In genomic region chr2:64192570-64193192, GRCh38 we compare ENCODE assay signal across 1 cellular context.
TF ChIP-seq lines count a peak whose summit lies in the region.

No MANE protein-coding gene starts in this region.

TF ChIP-seq in HepG2, 621 proteins besides CTCF, POLR2A, EP300 and RAD21 (continued from another document):
- TF ChIP-seq ATM (IDR thresholded peaks at IDR 0.05; ENCODE audit: borderline replicate concordance): no peak
- no peak for TF ChIP-seq HIC2 (CRISPR knock-in tag; IDR thresholded peaks at IDR 0.05; ENCODE audit: low read depth)
- no peak for TF ChIP-seq ZNF800 (CRISPR knock-in tag; IDR thresholded peaks at IDR 0.05)
- no peak for TF ChIP-seq SOX6 (IDR thresholded peaks at IDR 0.05)
- peak; percentile 38; the same call in 1 of the 2 replicates for TF ChIP-seq SOX6 (CRISPR knock-in tag; IDR thresholded peaks at IDR 0.05)
- no peak for TF ChIP-seq ZNF205 (CRISPR knock-in tag; IDR thresholded peaks at IDR 0.05)
- no peak for TF ChIP-seq KLF11 (CRISPR knock-in tag; IDR thresholded peaks at IDR 0.05)
- TF ChIP-seq PHF5A (CRISPR knock-in tag; IDR thresholded peaks at IDR 0.05; ENCODE audit: low read depth, unreplicated experiment): no peak
- TF ChIP-seq CEBPB (IDR thresholded peaks at IDR 0.05; ENCODE audit: borderline replicate concordance, low read depth, low read length): peak; percentile 99
- no peak for TF ChIP-seq ESRRA (CRISPR knock-in tag; IDR thresholded peaks at IDR 0.05; ENCODE audit: low read depth)
- no peak for TF ChIP-seq SMARCC2 (IDR thresholded peaks at IDR 0.05)
- no peak for TF ChIP-seq ZNF335 (CRISPR knock-in tag; IDR thresholded peaks at IDR 0.05)
- TF ChIP-seq FOXA3 (CRISPR knock-in tag; IDR thresholded peaks at IDR 0.05): 0 out of 2 replicates have a peak, but pooled peaks have one; percentile 19
- TF ChIP-seq ZNF446 (CRISPR knock-in tag; IDR thresholded peaks at IDR 0.05): no peak
- no peak for TF ChIP-seq ZNF24 (IDR thresholded peaks at IDR 0.05)
- no peak for TF ChIP-seq CCAR2 (optimal IDR thresholded peaks at IDR 0.05; ENCODE audit: low read depth, low read length)
- TF ChIP-seq SOX13 (IDR thresholded peaks at IDR 0.05): no peak
- TF ChIP-seq SOX13 (CRISPR knock-in tag; conservative IDR thresholded peaks at IDR 0.05 in 1 of 2, IDR thresholded peaks at IDR 0.05 in 1 of 2): peak in 1 of 2 experiments; percentile 61; a peak in 2 of 4 replicates
- no peak for TF ChIP-seq SKI (IDR thresholded peaks at IDR 0.05; ENCODE audit: partially characterized antibody)
- TF ChIP-seq SIX1 (CRISPR knock-in tag; IDR thresholded peaks at IDR 0.05; ENCODE audit: borderline replicate concordance): no peak
- TF ChIP-seq SMC3 (IDR thresholded peaks at IDR 0.05; ENCODE audit: low read length): peak; percentile 15; the same call in 1 of the 2 replicates
- peak; percentile 27; the same call in 1 of the 2 replicates for TF ChIP-seq SOX5 (CRISPR knock-in tag; IDR thresholded peaks at IDR 0.05; ENCODE audit: borderline replicate concordance)
TF ChIP-seq in HepG2: peak in this region for 9.
